In the genomic region with DNA sequence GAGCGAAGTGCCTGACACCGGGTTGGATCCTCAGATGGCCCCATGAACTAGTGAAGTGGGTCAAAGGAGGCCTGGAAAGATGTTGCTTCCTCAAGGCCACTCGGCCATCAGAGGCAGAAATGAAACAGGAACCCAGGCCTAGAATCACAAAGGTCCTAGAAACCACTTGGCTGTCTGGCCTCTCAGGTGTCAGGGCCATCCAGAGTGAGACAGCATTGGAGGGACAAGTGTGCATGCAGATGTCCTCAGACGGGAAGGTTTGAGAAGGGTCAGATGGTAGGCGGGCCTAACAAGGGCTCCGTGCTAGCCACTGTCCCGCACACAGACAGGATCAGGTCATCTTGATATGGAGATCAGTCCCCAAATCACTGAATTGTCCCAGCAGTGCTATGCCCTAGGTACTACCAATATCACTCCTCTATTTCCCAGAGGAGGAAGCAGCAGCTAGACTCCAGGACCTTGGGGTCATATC, we compare ENCODE assay signal across 8 cellular contexts. TPM values are rescaled to one million over a fixed set of nuclear protein-coding genes. Genes with fewer than 3 reads are reported as not detected.
DNase-seq lines count a peak whose midpoint lies in the region; ATAC-seq and TF ChIP-seq lines count a peak whose summit lies in the region.

No MANE protein-coding gene starts in this region.

- H3K9me3 ChIP-seq in lower lobe of right lung (no peaks in the 10 kb centered on the region), tibial nerve (no peaks in the 10 kb centered on the region)

- H3K27me3 Mint-ChIP-seq in activated T-cell treated with anti-CD3 and anti-CD28 coated beads, Interleukin-2, amount 50 U/mL, for 72 hours (ENCODE audit: low read depth): no peaks in the 10 kb centered on the region
- no peaks in the 10 kb centered on the region for H3K27me3 Mint-ChIP-seq in activated T-cell treated with anti-CD3 and anti-CD28 coated beads, Interleukin-2, amount 50 U/mL, for 4 hours (ENCODE audit: low read depth)
- H3K27me3 Mint-ChIP-seq in activated naive CD8-positive, alpha-beta T cell treated with anti-CD3 and anti-CD28 coated beads, Interleukin-2, amount 50 U/mL, for 24 hours: no peaks in the 10 kb centered on the region

- H3K4me3 ChIP-seq in lower lobe of right lung: no peak overlapping the region
- no peak overlapping the region for H3K4me3 ChIP-seq in tibial nerve

- no peak overlapping the region for H3K4me3 Mint-ChIP-seq in activated T-cell treated with anti-CD3 and anti-CD28 coated beads, Interleukin-2, amount 50 U/mL, for 72 hours
- H3K4me3 Mint-ChIP-seq in activated T-cell treated with anti-CD3 and anti-CD28 coated beads, Interleukin-2, amount 50 U/mL, for 4 hours: no peak overlapping the region
- H3K4me3 Mint-ChIP-seq in activated naive CD8-positive, alpha-beta T cell treated with anti-CD3 and anti-CD28 coated beads, Interleukin-2, amount 50 U/mL, for 24 hours: no peak overlapping the region

- peaks cover 82% of the 10 kb centered on the region for H3K4me1 ChIP-seq in lower lobe of right lung
- peaks cover 0 to 80% (median 62%) of the 10 kb centered on the region in 4 donors for H3K4me1 ChIP-seq in tibial nerve

- no peak for TF ChIP-seq EP300 in tibial nerve (IDR thresholded peaks at IDR 0.05)

- peak overlapping the region; percentile 86 for H3K27ac ChIP-seq in lower lobe of right lung
- H3K27ac ChIP-seq in tibial nerve: peak overlapping the region; percentile 63 to 95 (median 81)

- H3K27me3 ChIP-seq in lower lobe of right lung (ENCODE audit: low read depth) (no peaks in the 10 kb centered on the region), tibial nerve (no peaks in the 10 kb centered on the region)

- peak overlapping the region; percentile 95 for H3K27ac Mint-ChIP-seq in activated T-cell treated with anti-CD3 and anti-CD28 coated beads, Interleukin-2, amount 50 U/mL, for 72 hours
- peak overlapping the region; percentile 87 for H3K27ac Mint-ChIP-seq in activated naive CD8-positive, alpha-beta T cell treated with anti-CD3 and anti-CD28 coated beads, Interleukin-2, amount 50 U/mL, for 24 hours

- no peak for ATAC-seq in activated T-cell treated with anti-CD3 and anti-CD28 coated beads, Interleukin-2, amount 50 U/mL, for 72 hours (replicated peaks in 1 of 2)
- ATAC-seq in activated T-cell treated with anti-CD3 and anti-CD28 coated beads, Interleukin-2, amount 50 U/mL, for 4 hours: no peak
- ATAC-seq in activated naive CD8-positive, alpha-beta T cell treated with anti-CD3 and anti-CD28 coated beads, Interleukin-2, amount 50 U/mL, for 24 hours: no peak
- ATAC-seq in lower lobe of right lung: no peak

- peaks cover 60% of the 10 kb centered on the region for H3K4me1 Mint-ChIP-seq in activated T-cell treated with anti-CD3 and anti-CD28 coated beads, Interleukin-2, amount 50 U/mL, for 72 hours (ENCODE audit: low read depth)
- peaks cover 47% of the 10 kb centered on the region for H3K4me1 Mint-ChIP-seq in activated T-cell treated with anti-CD3 and anti-CD28 coated beads, Interleukin-2, amount 50 U/mL, for 4 hours (ENCODE audit: low read depth)
- peaks cover 63% of the 10 kb centered on the region for H3K4me1 Mint-ChIP-seq in activated naive CD8-positive, alpha-beta T cell treated with anti-CD3 and anti-CD28 coated beads, Interleukin-2, amount 50 U/mL, for 24 hours

- no peak for TF ChIP-seq POLR2A in tibial nerve (IDR thresholded peaks at IDR 0.05)

- no peaks in the 10 kb centered on the region for H3K9me3 Mint-ChIP-seq in activated T-cell treated with anti-CD3 and anti-CD28 coated beads, Interleukin-2, amount 50 U/mL, for 72 hours
- no peaks in the 10 kb centered on the region for H3K9me3 Mint-ChIP-seq in activated T-cell treated with anti-CD3 and anti-CD28 coated beads, Interleukin-2, amount 50 U/mL, for 4 hours
- no peaks in the 10 kb centered on the region for H3K9me3 Mint-ChIP-seq in activated naive CD8-positive, alpha-beta T cell treated with anti-CD3 and anti-CD28 coated beads, Interleukin-2, amount 50 U/mL, for 24 hours

- H3K36me3 Mint-ChIP-seq in activated T-cell treated with anti-CD3 and anti-CD28 coated beads, Interleukin-2, amount 50 U/mL, for 72 hours (ENCODE audit: insufficient read depth in 2 of 2): peaks cover 6 to 19% of the 10 kb centered on the region in 2 donors
- H3K36me3 Mint-ChIP-seq in activated T-cell treated with anti-CD3 and anti-CD28 coated beads, Interleukin-2, amount 50 U/mL, for 4 hours (ENCODE audit: insufficient read depth): peaks cover 25% of the 10 kb centered on the region
- H3K36me3 Mint-ChIP-seq in activated naive CD8-positive, alpha-beta T cell treated with anti-CD3 and anti-CD28 coated beads, Interleukin-2, amount 50 U/mL, for 24 hours (ENCODE audit: low read depth): peaks cover 27% of the 10 kb centered on the region

- intact Hi-C loops in lower lobe of right lung (cut with DNase I): no loop called here

- no peak for DNase-seq in activated T-cell treated with anti-CD3 and anti-CD28 coated beads, Interleukin-2, amount 50 U/mL, for 72 hours
- no peak for DNase-seq in activated T-cell treated with anti-CD3 and anti-CD28 coated beads, Interleukin-2, amount 50 U/mL, for 4 hours
- DNase-seq in activated naive CD8-positive, alpha-beta T cell treated with anti-CD3 and anti-CD28 coated beads, Interleukin-2, amount 50 U/mL, for 24 hours: no peak
- no peak for DNase-seq in lower lobe of right lung
- no peak for DNase-seq in tibial nerve (ENCODE audit: low spot score in 2 of 2)
- DNase-seq in COLO668 (lab: John Stamatoyannopoulos, UW; ENCODE audit: unreplicated experiment): no peak
- DNase-seq in H4 (ENCODE audit: low spot score): no peak
- DNase-seq in activated CD4-positive, CD25-positive, alpha-beta regulatory T cell (lab: John Stamatoyannopoulos, UW): no peak

- H3K36me3 ChIP-seq in lower lobe of right lung (peaks cover 34% of the 10 kb centered on the region), tibial nerve (peaks cover 0 to 48% (median 11%) of the 10 kb centered on the region in 3 donors)

- TF ChIP-seq CTCF in lower lobe of right lung (IDR thresholded peaks at IDR 0.05) (no peak), tibial nerve (IDR thresholded peaks at IDR 0.05) (no peak)

- WGBS in tibial nerve, 2 donors: 74 to 78% methylated on average over 7 of the region's 7 CpGs

RNA-seq across cellular contexts. Expression of a gene that starts 14.3 kb away (rescaled TPM):
- total RNA-seq in activated T-cell treated with anti-CD3 and anti-CD28 coated beads, Interleukin-2, amount 50 U/mL, for 72 hours: 10 to 100 TPM; 28.8 to 33.4 TPM
- 10 to 100 TPM; 33.8 to 40.5 (median 35.1) TPM for total RNA-seq in activated T-cell treated with anti-CD3 and anti-CD28 coated beads, Interleukin-2, amount 50 U/mL, for 4 hours
- total RNA-seq in lower lobe of right lung (30.3 TPM), tibial nerve (10 to 100 TPM; 12.9 to 21.3 (median 15.0) TPM)
- 4.6 and 7.8 TPM in 2 replicates for total RNA-seq in H4 (2014; rRNA removed; shearing (Covaris generic))

RNA-seq across cellular contexts. Expression of a gene that starts 29.5 kb away (rescaled TPM):
- 10 to 100 TPM; 93.5 to 94.2 TPM for total RNA-seq in activated T-cell treated with anti-CD3 and anti-CD28 coated beads, Interleukin-2, amount 50 U/mL, for 72 hours
- 100 to 1,000 TPM; 134 to 168 (median 142) TPM for total RNA-seq in activated T-cell treated with anti-CD3 and anti-CD28 coated beads, Interleukin-2, amount 50 U/mL, for 4 hours
- total RNA-seq in lower lobe of right lung: 114 TPM
- total RNA-seq in tibial nerve: 10 to 100 TPM; 14.6 to 31.8 (median 23.9) TPM
- 12.5 and 15.4 TPM in 2 replicates for total RNA-seq in H4 (2014; rRNA removed; shearing (Covaris generic))

RNA-seq across cellular contexts. Expression of a gene that starts 39.7 kb away (rescaled TPM):
- total RNA-seq in activated T-cell treated with anti-CD3 and anti-CD28 coated beads, Interleukin-2, amount 50 U/mL, for 72 hours: 1 to 10 TPM; 6.4 to 7.7 TPM
- 1 to 10 TPM; 5.4 to 5.7 (median 5.7) TPM for total RNA-seq in activated T-cell treated with anti-CD3 and anti-CD28 coated beads, Interleukin-2, amount 50 U/mL, for 4 hours
- total RNA-seq in lower lobe of right lung (8.2 TPM), tibial nerve (1 to 10 TPM in 3 of 4 donors, under 1 TPM in 1; 0.87 to 8.2 (median 3.6) TPM)
- total RNA-seq in H4 (2014; rRNA removed; shearing (Covaris generic)): 7.5 and 9.3 TPM in 2 replicates

RNA-seq across cellular contexts. Expression of a gene that starts 52.1 kb away (rescaled TPM):
- total RNA-seq in activated T-cell treated with anti-CD3 and anti-CD28 coated beads, Interleukin-2, amount 50 U/mL, for 72 hours: 10 to 100 TPM; 12.3 to 12.8 TPM
- 1 to 10 TPM; 1.2 to 2.4 (median 1.5) TPM for total RNA-seq in activated T-cell treated with anti-CD3 and anti-CD28 coated beads, Interleukin-2, amount 50 U/mL, for 4 hours
- total RNA-seq in lower lobe of right lung (29.8 TPM), tibial nerve (10 to 100 TPM; 20.3 to 50.8 (median 31.5) TPM)
- total RNA-seq in H4 (2014; rRNA removed; shearing (Covaris generic)): 0.08 and 0.97 TPM in 2 replicates
